Comparison of ENCODE assay signal across 1 cellular context in genomic region chr4:76388160-76388908, GRCh38.
A peak's percentile ranks its signal among the peaks of the same experiment; 100 is the strongest.
TF ChIP-seq lines count a peak whose summit lies in the region.

No MANE protein-coding gene starts in this region.

TF ChIP-seq in HEK293, 187 proteins besides CTCF, POLR2A, EP300 and RAD21 (continued from another document):
- TF ChIP-seq TSHZ1 (tag by site-specific recombination; IDR thresholded peaks at IDR 0.05; ENCODE audit: borderline replicate concordance): no peak
- TF ChIP-seq REST (tag by site-specific recombination; IDR thresholded peaks at IDR 0.05): peak; percentile 69; the same call in 1 of the 2 replicates
- TF ChIP-seq ZNF473 (tag by site-specific recombination; IDR thresholded peaks at IDR 0.05): no peak
- no peak for TF ChIP-seq ZNF140 (tag by site-specific recombination; IDR thresholded peaks at IDR 0.05)
- no peak for TF ChIP-seq HIC1 (tag by site-specific recombination; IDR thresholded peaks at IDR 0.05)
